In the genomic region with DNA sequence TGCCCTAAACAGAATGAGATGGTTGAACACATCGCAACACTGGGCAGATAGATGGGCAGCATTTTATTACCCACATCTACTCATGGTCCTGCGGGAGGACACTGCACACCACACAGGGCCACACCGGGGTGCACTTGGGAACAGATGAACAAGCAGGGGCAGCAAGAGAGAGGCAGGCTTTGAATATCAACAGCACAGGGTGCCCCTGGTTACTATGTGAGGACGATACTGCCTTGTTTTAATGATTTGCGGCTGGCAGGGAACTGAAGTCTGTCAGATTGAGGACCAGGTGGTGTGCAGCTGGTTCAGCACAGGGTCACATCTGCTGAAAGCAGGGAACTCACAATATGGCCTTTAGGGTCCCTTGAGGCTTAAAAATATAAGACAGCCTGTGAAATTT, we compare ENCODE assay signal across 1 cellular context.
A peak's percentile ranks its signal among the peaks of the same experiment; 100 is the strongest.
TF ChIP-seq lines count a peak whose summit lies in the region.

No MANE protein-coding gene starts in this region.

TF ChIP-seq in GM12878, 131 proteins besides CTCF, POLR2A, EP300 and RAD21 (continued from another document and continues in another):
- TF ChIP-seq, protein P1, sequence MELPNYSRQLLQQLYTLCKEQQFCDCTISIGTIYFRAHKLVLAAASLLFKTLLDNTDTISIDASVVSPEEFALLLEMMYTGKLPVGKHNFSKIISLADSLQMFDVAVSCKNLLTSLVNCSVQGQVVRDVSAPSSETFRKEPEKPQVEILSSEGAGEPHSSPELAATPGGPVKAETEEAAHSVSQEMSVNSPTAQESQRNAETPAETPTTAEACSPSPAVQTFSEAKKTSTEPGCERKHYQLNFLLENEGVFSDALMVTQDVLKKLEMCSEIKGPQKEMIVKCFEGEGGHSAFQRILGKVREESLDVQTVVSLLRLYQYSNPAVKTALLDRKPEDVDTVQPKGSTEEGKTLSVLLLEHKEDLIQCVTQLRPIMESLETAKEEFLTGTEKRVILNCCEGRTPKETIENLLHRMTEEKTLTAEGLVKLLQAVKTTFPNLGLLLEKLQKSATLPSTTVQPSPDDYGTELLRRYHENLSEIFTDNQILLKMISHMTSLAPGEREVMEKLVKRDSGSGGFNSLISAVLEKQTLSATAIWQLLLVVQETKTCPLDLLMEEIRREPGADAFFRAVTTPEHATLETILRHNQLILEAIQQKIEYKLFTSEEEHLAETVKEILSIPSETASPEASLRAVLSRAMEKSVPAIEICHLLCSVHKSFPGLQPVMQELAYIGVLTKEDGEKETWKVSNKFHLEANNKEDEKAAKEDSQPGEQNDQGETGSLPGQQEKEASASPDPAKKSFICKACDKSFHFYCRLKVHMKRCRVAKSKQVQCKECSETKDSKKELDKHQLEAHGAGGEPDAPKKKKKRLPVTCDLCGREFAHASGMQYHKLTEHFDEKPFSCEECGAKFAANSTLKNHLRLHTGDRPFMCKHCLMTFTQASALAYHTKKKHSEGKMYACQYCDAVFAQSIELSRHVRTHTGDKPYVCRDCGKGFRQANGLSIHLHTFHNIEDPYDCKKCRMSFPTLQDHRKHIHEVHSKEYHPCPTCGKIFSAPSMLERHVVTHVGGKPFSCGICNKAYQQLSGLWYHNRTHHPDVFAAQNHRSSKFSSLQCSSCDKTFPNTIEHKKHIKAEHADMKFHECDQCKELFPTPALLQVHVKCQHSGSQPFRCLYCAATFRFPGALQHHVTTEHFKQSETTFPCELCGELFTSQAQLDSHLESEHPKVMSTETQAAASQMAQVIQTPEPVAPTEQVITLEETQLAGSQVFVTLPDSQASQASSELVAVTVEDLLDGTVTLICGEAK (IDR thresholded peaks at IDR 0.05; ENCODE audit: borderline replicate concordance): no peak
- TF ChIP-seq BMI1 (IDR thresholded peaks at IDR 0.05; ENCODE audit: borderline replicate concordance) (peak; percentile 21; the same call in 1 of the 2 replicates), CBX3 (IDR thresholded peaks at IDR 0.05; ENCODE audit: borderline replicate concordance, low read depth) (no peak), FOXK2 (IDR thresholded peaks at IDR 0.05) (no peak), SIX5 (IDR thresholded peaks at IDR 0.05; ENCODE audit: low read depth, low read length, severe bottlenecking) (no peak), TAF1 (IDR thresholded peaks at IDR 0.05; ENCODE audit: borderline replicate concordance, low read depth, low read length) (peak; percentile 50; the same call in 1 of the 2 replicates), TBL1XR1 (IDR thresholded peaks at IDR 0.05; ENCODE audit: low read depth, low read length) (no peak), TCF3 (IDR thresholded peaks at IDR 0.05; ENCODE audit: borderline replicate concordance, insufficient read depth, low read depth, low read length) (peak; percentile 99), BCL11A (IDR thresholded peaks at IDR 0.05; ENCODE audit: low read depth, low read length) (peak; percentile 59), MTA2 (IDR thresholded peaks at IDR 0.05; ENCODE audit: low read depth) (peak; percentile 81), ZNF217 (IDR thresholded peaks at IDR 0.05) (no peak), CREB1 (IDR thresholded peaks at IDR 0.05; ENCODE audit: low read depth) (no peak), BHLHE40 (IDR thresholded peaks at IDR 0.05; ENCODE audit: borderline replicate concordance in 1 of 2, low read depth in 2 of 2, low read length in 1 of 2) (peak; percentile 39 to 77; a peak in 3 of 4 replicates), JUNB (IDR thresholded peaks at IDR 0.05) (peak; percentile 24; the same call in 1 of the 2 replicates), DPF2 (IDR thresholded peaks at IDR 0.05) (peak; percentile 69), ZSCAN29 (IDR thresholded peaks at IDR 0.05) (no peak), LARP7 (IDR thresholded peaks at IDR 0.05) (no peak), GABPA (IDR thresholded peaks at IDR 0.05; ENCODE audit: low read depth) (no peak), ASH2L (IDR thresholded peaks at IDR 0.05; ENCODE audit: borderline replicate concordance, low read depth) (no peak), ZZZ3 (IDR thresholded peaks at IDR 0.05; ENCODE audit: control insufficient read depth, insufficient read length, low read depth) (no peak)
- TF ChIP-seq, protein P2, sequence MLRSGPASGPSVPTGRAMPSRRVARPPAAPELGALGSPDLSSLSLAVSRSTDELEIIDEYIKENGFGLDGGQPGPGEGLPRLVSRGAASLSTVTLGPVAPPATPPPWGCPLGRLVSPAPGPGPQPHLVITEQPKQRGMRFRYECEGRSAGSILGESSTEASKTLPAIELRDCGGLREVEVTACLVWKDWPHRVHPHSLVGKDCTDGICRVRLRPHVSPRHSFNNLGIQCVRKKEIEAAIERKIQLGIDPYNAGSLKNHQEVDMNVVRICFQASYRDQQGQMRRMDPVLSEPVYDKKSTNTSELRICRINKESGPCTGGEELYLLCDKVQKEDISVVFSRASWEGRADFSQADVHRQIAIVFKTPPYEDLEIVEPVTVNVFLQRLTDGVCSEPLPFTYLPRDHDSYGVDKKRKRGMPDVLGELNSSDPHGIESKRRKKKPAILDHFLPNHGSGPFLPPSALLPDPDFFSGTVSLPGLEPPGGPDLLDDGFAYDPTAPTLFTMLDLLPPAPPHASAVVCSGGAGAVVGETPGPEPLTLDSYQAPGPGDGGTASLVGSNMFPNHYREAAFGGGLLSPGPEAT (IDR thresholded peaks at IDR 0.05; ENCODE audit: low read depth): no peak
- TF ChIP-seq, protein P3, sequence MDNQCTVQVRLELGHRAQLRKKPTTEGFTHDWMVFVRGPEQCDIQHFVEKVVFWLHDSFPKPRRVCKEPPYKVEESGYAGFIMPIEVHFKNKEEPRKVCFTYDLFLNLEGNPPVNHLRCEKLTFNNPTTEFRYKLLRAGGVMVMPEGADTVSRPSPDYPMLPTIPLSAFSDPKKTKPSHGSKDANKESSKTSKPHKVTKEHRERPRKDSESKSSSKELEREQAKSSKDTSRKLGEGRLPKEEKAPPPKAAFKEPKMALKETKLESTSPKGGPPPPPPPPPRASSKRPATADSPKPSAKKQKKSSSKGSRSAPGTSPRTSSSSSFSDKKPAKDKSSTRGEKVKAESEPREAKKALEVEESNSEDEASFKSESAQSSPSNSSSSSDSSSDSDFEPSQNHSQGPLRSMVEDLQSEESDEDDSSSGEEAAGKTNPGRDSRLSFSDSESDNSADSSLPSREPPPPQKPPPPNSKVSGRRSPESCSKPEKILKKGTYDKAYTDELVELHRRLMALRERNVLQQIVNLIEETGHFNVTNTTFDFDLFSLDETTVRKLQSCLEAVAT (IDR thresholded peaks at IDR 0.05): peak; percentile 88
- TF ChIP-seq, protein P4, sequence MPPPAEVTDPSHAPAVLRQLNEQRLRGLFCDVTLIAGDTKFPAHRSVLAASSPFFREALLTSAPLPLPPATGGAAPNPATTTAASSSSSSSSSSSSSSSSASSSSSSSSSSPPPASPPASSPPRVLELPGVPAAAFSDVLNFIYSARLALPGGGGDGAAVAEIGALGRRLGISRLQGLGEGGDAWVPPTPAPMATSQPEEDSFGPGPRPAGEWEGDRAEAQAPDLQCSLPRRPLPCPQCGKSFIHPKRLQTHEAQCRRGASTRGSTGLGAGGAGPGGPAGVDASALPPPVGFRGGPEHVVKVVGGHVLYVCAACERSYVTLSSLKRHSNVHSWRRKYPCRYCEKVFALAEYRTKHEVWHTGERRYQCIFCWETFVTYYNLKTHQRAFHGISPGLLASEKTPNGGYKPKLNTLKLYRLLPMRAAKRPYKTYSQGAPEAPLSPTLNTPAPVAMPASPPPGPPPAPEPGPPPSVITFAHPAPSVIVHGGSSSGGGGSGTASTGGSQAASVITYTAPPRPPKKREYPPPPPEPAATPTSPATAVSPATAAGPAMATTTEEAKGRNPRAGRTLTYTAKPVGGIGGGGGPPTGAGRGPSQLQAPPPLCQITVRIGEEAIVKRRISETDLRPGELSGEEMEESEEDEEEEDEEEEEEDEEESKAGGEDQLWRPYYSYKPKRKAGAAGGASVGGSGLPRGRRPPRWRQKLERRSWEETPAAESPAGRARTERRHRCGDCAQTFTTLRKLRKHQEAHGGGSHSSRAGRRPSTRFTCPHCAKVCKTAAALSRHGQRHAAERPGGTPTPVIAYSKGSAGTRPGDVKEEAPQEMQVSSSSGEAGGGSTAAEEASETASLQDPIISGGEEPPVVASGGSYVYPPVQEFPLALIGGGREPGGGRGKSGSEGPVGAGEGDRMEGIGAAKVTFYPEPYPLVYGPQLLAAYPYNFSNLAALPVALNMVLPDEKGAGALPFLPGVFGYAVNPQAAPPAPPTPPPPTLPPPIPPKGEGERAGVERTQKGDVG (CRISPR knock-in tag; IDR thresholded peaks at IDR 0.05): no peak
- TF ChIP-seq, protein P5, sequence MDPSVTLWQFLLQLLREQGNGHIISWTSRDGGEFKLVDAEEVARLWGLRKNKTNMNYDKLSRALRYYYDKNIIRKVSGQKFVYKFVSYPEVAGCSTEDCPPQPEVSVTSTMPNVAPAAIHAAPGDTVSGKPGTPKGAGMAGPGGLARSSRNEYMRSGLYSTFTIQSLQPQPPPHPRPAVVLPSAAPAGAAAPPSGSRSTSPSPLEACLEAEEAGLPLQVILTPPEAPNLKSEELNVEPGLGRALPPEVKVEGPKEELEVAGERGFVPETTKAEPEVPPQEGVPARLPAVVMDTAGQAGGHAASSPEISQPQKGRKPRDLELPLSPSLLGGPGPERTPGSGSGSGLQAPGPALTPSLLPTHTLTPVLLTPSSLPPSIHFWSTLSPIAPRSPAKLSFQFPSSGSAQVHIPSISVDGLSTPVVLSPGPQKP (IDR thresholded peaks at IDR 0.05; ENCODE audit: low read depth, low read length): no peak
- TF ChIP-seq, protein P6, sequence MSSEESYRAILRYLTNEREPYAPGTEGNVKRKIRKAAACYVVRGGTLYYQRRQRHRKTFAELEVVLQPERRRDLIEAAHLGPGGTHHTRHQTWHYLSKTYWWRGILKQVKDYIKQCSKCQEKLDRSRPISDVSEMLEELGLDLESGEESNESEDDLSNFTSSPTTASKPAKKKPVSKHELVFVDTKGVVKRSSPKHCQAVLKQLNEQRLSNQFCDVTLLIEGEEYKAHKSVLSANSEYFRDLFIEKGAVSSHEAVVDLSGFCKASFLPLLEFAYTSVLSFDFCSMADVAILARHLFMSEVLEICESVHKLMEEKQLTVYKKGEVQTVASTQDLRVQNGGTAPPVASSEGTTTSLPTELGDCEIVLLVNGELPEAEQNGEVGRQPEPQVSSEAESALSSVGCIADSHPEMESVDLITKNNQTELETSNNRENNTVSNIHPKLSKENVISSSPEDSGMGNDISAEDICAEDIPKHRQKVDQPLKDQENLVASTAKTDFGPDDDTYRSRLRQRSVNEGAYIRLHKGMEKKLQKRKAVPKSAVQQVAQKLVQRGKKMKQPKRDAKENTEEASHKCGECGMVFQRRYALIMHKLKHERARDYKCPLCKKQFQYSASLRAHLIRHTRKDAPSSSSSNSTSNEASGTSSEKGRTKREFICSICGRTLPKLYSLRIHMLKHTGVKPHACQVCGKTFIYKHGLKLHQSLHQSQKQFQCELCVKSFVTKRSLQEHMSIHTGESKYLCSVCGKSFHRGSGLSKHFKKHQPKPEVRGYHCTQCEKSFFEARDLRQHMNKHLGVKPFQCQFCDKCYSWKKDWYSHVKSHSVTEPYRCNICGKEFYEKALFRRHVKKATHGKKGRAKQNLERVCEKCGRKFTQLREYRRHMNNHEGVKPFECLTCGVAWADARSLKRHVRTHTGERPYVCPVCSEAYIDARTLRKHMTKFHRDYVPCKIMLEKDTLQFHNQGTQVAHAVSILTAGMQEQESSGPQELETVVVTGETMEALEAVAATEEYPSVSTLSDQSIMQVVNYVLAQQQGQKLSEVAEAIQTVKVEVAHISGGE (CRISPR knock-in tag; IDR thresholded peaks at IDR 0.05): no peak
- TF ChIP-seq, protein P7, sequence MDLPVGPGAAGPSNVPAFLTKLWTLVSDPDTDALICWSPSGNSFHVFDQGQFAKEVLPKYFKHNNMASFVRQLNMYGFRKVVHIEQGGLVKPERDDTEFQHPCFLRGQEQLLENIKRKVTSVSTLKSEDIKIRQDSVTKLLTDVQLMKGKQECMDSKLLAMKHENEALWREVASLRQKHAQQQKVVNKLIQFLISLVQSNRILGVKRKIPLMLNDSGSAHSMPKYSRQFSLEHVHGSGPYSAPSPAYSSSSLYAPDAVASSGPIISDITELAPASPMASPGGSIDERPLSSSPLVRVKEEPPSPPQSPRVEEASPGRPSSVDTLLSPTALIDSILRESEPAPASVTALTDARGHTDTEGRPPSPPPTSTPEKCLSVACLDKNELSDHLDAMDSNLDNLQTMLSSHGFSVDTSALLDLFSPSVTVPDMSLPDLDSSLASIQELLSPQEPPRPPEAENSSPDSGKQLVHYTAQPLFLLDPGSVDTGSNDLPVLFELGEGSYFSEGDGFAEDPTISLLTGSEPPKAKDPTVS (IDR thresholded peaks at IDR 0.05; ENCODE audit: low read depth, low read length): no peak
- TF ChIP-seq, protein P8, sequence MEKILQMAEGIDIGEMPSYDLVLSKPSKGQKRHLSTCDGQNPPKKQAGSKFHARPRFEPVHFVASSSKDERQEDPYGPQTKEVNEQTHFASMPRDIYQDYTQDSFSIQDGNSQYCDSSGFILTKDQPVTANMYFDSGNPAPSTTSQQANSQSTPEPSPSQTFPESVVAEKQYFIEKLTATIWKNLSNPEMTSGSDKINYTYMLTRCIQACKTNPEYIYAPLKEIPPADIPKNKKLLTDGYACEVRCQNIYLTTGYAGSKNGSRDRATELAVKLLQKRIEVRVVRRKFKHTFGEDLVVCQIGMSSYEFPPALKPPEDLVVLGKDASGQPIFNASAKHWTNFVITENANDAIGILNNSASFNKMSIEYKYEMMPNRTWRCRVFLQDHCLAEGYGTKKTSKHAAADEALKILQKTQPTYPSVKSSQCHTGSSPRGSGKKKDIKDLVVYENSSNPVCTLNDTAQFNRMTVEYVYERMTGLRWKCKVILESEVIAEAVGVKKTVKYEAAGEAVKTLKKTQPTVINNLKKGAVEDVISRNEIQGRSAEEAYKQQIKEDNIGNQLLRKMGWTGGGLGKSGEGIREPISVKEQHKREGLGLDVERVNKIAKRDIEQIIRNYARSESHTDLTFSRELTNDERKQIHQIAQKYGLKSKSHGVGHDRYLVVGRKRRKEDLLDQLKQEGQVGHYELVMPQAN (conservative IDR thresholded peaks at IDR 0.05): no peak
- TF ChIP-seq, protein P9, sequence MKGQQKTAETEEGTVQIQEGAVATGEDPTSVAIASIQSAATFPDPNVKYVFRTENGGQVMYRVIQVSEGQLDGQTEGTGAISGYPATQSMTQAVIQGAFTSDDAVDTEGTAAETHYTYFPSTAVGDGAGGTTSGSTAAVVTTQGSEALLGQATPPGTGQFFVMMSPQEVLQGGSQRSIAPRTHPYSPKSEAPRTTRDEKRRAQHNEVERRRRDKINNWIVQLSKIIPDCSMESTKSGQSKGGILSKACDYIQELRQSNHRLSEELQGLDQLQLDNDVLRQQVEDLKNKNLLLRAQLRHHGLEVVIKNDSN (IDR thresholded peaks at IDR 0.05; ENCODE audit: borderline replicate concordance, extremely low read length, insufficient read depth, low read depth, low read length): no peak
